In genomic region chr2:59893612-59894011, GRCh38 we compare ENCODE assay signal across 33 cellular contexts.
DNase-seq lines count a peak whose midpoint lies in the region; ATAC-seq, FAIRE-seq and TF ChIP-seq lines count a peak whose summit lies in the region.
"Had no signal": no experiment of that assay in that cellular context is flagged by ENCODE, and none has a peak within 500 bp of the region (broad histone marks: within the 10 kb centered on the region; RNA-seq: fewer than 3 reads in every experiment).

No MANE protein-coding gene starts in this region.

- no peak overlapping the region for H3K18ac ChIP-seq in mesendoderm (ENCODE audit: low read length)

- H3K36me3 ChIP-seq in keratinocyte (ENCODE audit: control insufficient read depth in 2 of 2, extremely low read depth in 1 of 2, insufficient read depth in 2 of 2, low read length in 2 of 2) = no peaks in the 10 kb centered on the region
- H3K36me3 ChIP-seq in mesendoderm (ENCODE audit: control insufficient read depth, insufficient read depth, low read length) = no peaks in the 10 kb centered on the region
- H3K36me3 ChIP-seq in neural cell (ENCODE audit: insufficient read depth, low read length) = no peaks in the 10 kb centered on the region
- no peaks in the 10 kb centered on the region for H3K36me3 ChIP-seq in left lung
- H3K36me3 ChIP-seq: BE2C; BLaER1; BLaER1 treated with 17β-estradiol and CSF1 and Interleukin-3, amounts not matched to agents 10 nM and 100 nM had no signal

- H3F3A ChIP-seq in neural cell (ENCODE audit: insufficient read depth, low read length, poor library complexity, severe bottlenecking) = no peaks in the 10 kb centered on the region

- DNase-seq in keratinocyte (ENCODE audit: low read depth, low spot score) (no peak), mesendoderm (peak; percentile 10), left lung (no peak), NCI-H82 treated with DMSO at 0.1 percent for 48 hours (lab: John Stamatoyannopoulos, UW; ENCODE audit: unreplicated experiment) (no peak)
- DNase-seq: 8988T; ACHN; AML-193; BE2C; C1 segment of cervical spinal cord; Caco-2; Calu3; CD4-positive, alpha-beta memory T cell; CD4-positive, alpha-beta T cell; CD4-positive, CD25-positive, alpha-beta regulatory T cell; CD8-positive, alpha-beta memory T cell; CD8-positive, alpha-beta T cell; COR-L47; DMS 273 treated with DMSO at 0.1 percent for 48 hours; DMS153; DMS53; DMS79; DMS79 treated with DMSO at 0.1 percent for 48 hours; DND-41; EL had no signal

- no peak overlapping the region for H3K23ac ChIP-seq in mesendoderm (ENCODE audit: low read length)

- H3K79me2 ChIP-seq in keratinocyte (ENCODE audit: control insufficient read depth, insufficient read depth, low read length) (no peaks in the 10 kb centered on the region), mesendoderm (ENCODE audit: control insufficient read depth, insufficient read depth, low read length) (no peaks in the 10 kb centered on the region), neural cell (replicated peaks; ENCODE audit: insufficient read depth, low read length) (no peaks in the 10 kb centered on the region)

- H4K20me1 ChIP-seq in keratinocyte (ENCODE audit: control insufficient read depth, extremely low read depth, insufficient read depth, low read length) (no peaks in the 10 kb centered on the region), neural cell (ENCODE audit: insufficient read depth) (no peaks in the 10 kb centered on the region)
- H4K20me1 ChIP-seq: BLaER1; BLaER1 treated with 17β-estradiol and CSF1 and Interleukin-3, amounts not matched to agents 10 nM and 100 nM had no signal

- H3K9me1 ChIP-seq in keratinocyte (ENCODE audit: control insufficient read depth, extremely low read depth, insufficient read depth, low read length) = no peaks in the 10 kb centered on the region

- no CpG with 5 or more reads among the region's 2 CpGs for WGBS in mesendoderm (ENCODE audit: extremely low coverage, insufficient coverage, low lambda C conversion rate)

- H3K56ac ChIP-seq in mesendoderm (ENCODE audit: low read length) = no peak overlapping the region

- dilution Hi-C loops in keratinocyte (cut with MboI; ENCODE audit: extremely low pct_ligation_motif_present, low sequenced_read_pairs) = no loop called here

- H3K9ac ChIP-seq in keratinocyte (ENCODE audit: control insufficient read depth, extremely low read depth, insufficient read depth, low read length) (no peak overlapping the region), mesendoderm (ENCODE audit: low read length) (no peak overlapping the region), neural cell (ENCODE audit: low read length) (no peak overlapping the region)
- H3K9ac ChIP-seq: BLaER1; BLaER1 treated with 17β-estradiol and CSF1 and Interleukin-3, amounts not matched to agents 10 nM and 100 nM had no signal

- no peaks in the 10 kb centered on the region for H3K79me1 ChIP-seq in mesendoderm (ENCODE audit: low read length)

- H2BK120ac ChIP-seq in mesendoderm (ENCODE audit: low read depth, low read length) = no peak overlapping the region

- no peak overlapping the region for H2BK15ac ChIP-seq in mesendoderm (replicated peaks; ENCODE audit: low read depth)

- H2AFZ ChIP-seq in keratinocyte (ENCODE audit: control insufficient read depth, low read length) (no peak overlapping the region), neural cell (ENCODE audit: low read depth, low read length) (no peak overlapping the region)

- H3K4ac ChIP-seq in mesendoderm (ENCODE audit: low read depth, low read length) = no peak overlapping the region

- H3K27me3 ChIP-seq in keratinocyte (ENCODE audit: control insufficient read depth, extremely low read depth, insufficient read depth, low read length) (no peaks in the 10 kb centered on the region), mesendoderm (ENCODE audit: insufficient read depth, low read length, poor library complexity) (no peaks in the 10 kb centered on the region), neural cell (ENCODE audit: insufficient read depth, low read depth, low read length) (no peaks in the 10 kb centered on the region), left lung (no peaks in the 10 kb centered on the region)
- H3K27me3 ChIP-seq: BE2C; BLaER1; BLaER1 treated with 17β-estradiol and CSF1 and Interleukin-3, amounts not matched to agents 10 nM and 100 nM had no signal

- no peaks in the 10 kb centered on the region for H3K9me2 ChIP-seq in neural cell (ENCODE audit: insufficient read depth, low read length)

- ATAC-seq in GM19467 (IDR thresholded peaks at IDR 0.05; ENCODE audit: unreplicated experiment) = no peak
- ATAC-seq in left lung = no peak
- ATAC-seq: A549; CD8-positive, alpha-beta T cell had no signal

- H3K27ac ChIP-seq in keratinocyte (ENCODE audit: control insufficient read depth, insufficient read depth, low read length) = no peak overlapping the region
- no peak overlapping the region for H3K27ac ChIP-seq in mesendoderm (ENCODE audit: low read depth, low read length)
- peak overlapping the region; percentile 9 for H3K27ac ChIP-seq in neural cell (ENCODE audit: low read length)
- no peak overlapping the region for H3K27ac ChIP-seq in left lung
- H3K27ac ChIP-seq: 22Rv1; A549; BLaER1; BLaER1 treated with 17β-estradiol and CSF1 and Interleukin-3, amounts not matched to agents 10 nM and 100 nM; C4-2B had no signal

- no peak for TF ChIP-seq RAD21 in neural cell (conservative IDR thresholded peaks at IDR 0.05)

- H2BK5ac ChIP-seq in mesendoderm (ENCODE audit: low read length) = no peak overlapping the region

- TF ChIP-seq CTCF in keratinocyte (optimal IDR thresholded peaks at IDR 0.05 in 1 of 3, IDR thresholded peaks at IDR 0.05 in 1 of 3, conservative IDR thresholded peaks at IDR 0.05 in 1 of 3; ENCODE audit: extremely low read depth in 1 of 3, insufficient read depth in 2 of 3, low read length in 3 of 3) (no peak), neural cell (IDR thresholded peaks at IDR 0.05; ENCODE audit: poor library complexity, severe bottlenecking) (no peak), left lung (IDR thresholded peaks at IDR 0.05) (no peak)

- H3K4me1 ChIP-seq in keratinocyte (ENCODE audit: control insufficient read depth, extremely low read depth, insufficient read depth, low read length) = no peaks in the 10 kb centered on the region
- H3K4me1 ChIP-seq in mesendoderm (ENCODE audit: control insufficient read depth, low read depth, low read length) = no peaks in the 10 kb centered on the region
- no peaks in the 10 kb centered on the region for H3K4me1 ChIP-seq in left lung
- H3K4me1 ChIP-seq: A549, BE2C, BLaER1, Caco-2 had no signal

- intact Hi-C loops in left lung (cut with DNase I) = no loop called here

- H4K8ac ChIP-seq in mesendoderm (ENCODE audit: low read depth, low read length) = no peak overlapping the region

- FAIRE-seq in keratinocyte (lab: Jason Lieb, UNC) = peak; percentile 13
- FAIRE-seq: A204.1, A549, D721Med had no signal

- no peak for TF ChIP-seq EP300 in neural cell (conservative IDR thresholded peaks at IDR 0.05; ENCODE audit: poor library complexity, severe bottlenecking)

- H2AK5ac ChIP-seq in mesendoderm (ENCODE audit: low read length) = no peak overlapping the region

- H4K5ac ChIP-seq in mesendoderm (ENCODE audit: low read length) = no peak overlapping the region

- no peaks in the 10 kb centered on the region for H3K9me3 ChIP-seq in keratinocyte (ENCODE audit: control insufficient read depth, low read depth, low read length)
- no peaks in the 10 kb centered on the region for H3K9me3 ChIP-seq in neural cell (ENCODE audit: low read length)
- H3K9me3 ChIP-seq in left lung = no peaks in the 10 kb centered on the region
- H3K9me3 ChIP-seq: A549, BE2C, BLaER1, Caco-2 had no signal

- H3K4me2 ChIP-seq in keratinocyte (ENCODE audit: control insufficient read depth, extremely low read depth, insufficient read depth, low read depth, low read length) (no peak overlapping the region), mesendoderm (ENCODE audit: low read length) (no peak overlapping the region), neural cell (ENCODE audit: low read length) (no peak overlapping the region)
- H3K4me2 ChIP-seq: A549; BLaER1; BLaER1 treated with 17β-estradiol and CSF1 and Interleukin-3, amounts not matched to agents 10 nM and 100 nM had no signal

- no peak overlapping the region for H3K4me3 ChIP-seq in keratinocyte (ENCODE audit: control insufficient read depth in 2 of 3, extremely low read depth in 1 of 3, insufficient read depth in 2 of 3, low read depth in 1 of 3, low read length in 3 of 3)
- no peak overlapping the region for H3K4me3 ChIP-seq in mesendoderm (ENCODE audit: low read length)
- no peak overlapping the region for H3K4me3 ChIP-seq in neural cell (ENCODE audit: low read length)
- no peak overlapping the region for H3K4me3 ChIP-seq in left lung
- H3K4me3 ChIP-seq: A549; BLaER1; BLaER1 treated with 17β-estradiol and CSF1 and Interleukin-3, amounts not matched to agents 10 nM and 100 nM had no signal

TF ChIP-seq in neural cell, 6 proteins besides CTCF, POLR2A, EP300 and RAD21 (continues in another document):
- TF ChIP-seq TAF1 (IDR thresholded peaks at IDR 0.05; ENCODE audit: low read depth) = no peak
- no peak for TF ChIP-seq POLR2AphosphoS5 (IDR thresholded peaks at IDR 0.05)
- no peak for TF ChIP-seq SMC3 (conservative IDR thresholded peaks at IDR 0.05; ENCODE audit: poor library complexity)
- no peak for TF ChIP-seq MXI1 (conservative IDR thresholded peaks at IDR 0.05; ENCODE audit: poor library complexity, severe bottlenecking)
- TF ChIP-seq EZH2 (IDR thresholded peaks at IDR 0.05; ENCODE audit: borderline replicate concordance, insufficient read depth, low read length, poor library complexity, severe bottlenecking) = no peak
